27 cellular contexts compared by ENCODE assay signal in the genomic region with DNA sequence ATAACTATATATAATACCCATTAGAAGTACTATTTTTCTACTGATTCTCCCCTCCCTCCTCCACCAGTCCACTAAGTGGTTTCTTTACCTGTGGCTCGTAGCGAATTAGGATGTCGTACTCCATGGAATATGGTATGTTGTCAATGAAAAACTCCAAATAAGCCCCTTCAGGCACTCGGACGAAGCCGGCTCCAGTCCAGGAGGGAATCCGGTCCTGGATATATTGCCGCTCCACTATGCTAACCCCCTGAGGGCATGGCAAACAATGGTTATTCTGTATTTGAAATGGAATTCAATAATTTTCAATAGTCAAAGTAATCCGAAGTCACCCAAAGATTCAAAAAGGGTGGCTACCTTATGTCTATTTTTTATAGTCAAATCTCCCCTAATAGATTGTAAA. TPM values are rescaled to one million over a fixed set of nuclear protein-coding genes. Genes with fewer than 3 reads are reported as not detected.
DNase-seq lines count a peak whose midpoint lies in the region; ATAC-seq, FAIRE-seq and TF ChIP-seq lines count a peak whose summit lies in the region.
"Had no signal": no experiment of that assay in that cellular context is flagged by ENCODE, and none has a peak within 500 bp of the region (broad histone marks: within the 10 kb centered on the region; RNA-seq: fewer than 3 reads in every experiment).

No MANE protein-coding gene starts in this region.

- H3K9ac ChIP-seq in HepG2 (ENCODE audit: insufficient read depth, low read depth, low read length): no peak overlapping the region
- H3K9ac ChIP-seq in H1 (replicated peaks in 1 of 4; ENCODE audit: extremely low read depth in 1 of 4, low read depth in 3 of 4, low read length in 3 of 4): no peak overlapping the region
- H3K9ac ChIP-seq: BLaER1 had no signal

- no peak for ATAC-seq in HepG2
- ATAC-seq in right lobe of liver: no peak
- ATAC-seq in GM19397 (IDR thresholded peaks at IDR 0.05; ENCODE audit: unreplicated experiment): no peak
- no peak for ATAC-seq in GM21737 (IDR thresholded peaks at IDR 0.05; ENCODE audit: unreplicated experiment)
- ATAC-seq in GM18502 (IDR thresholded peaks at IDR 0.05; ENCODE audit: poor library complexity, unreplicated experiment): no peak
- ATAC-seq: GM12878 had no signal

- H3K79me2 ChIP-seq in HepG2 (ENCODE audit: insufficient read depth, low read length) (no peaks in the 10 kb centered on the region), H1 (ENCODE audit: control insufficient read depth in 1 of 2, insufficient read depth in 2 of 2, low read length in 2 of 2) (no peaks in the 10 kb centered on the region)

- no peak overlapping the region for H3K56ac ChIP-seq in H1 (replicated peaks; ENCODE audit: insufficient read length, low read depth, low read length)

- intact Hi-C loops in HepG2 (cut with micrococcal nuclease; ENCODE audit: unreplicated experiment) (no loop called here), right lobe of liver (cut with DNase I) (no loop called here), esophagus muscularis mucosa (cut with DNase I) (no loop called here)

- no peak overlapping the region for H2BK120ac ChIP-seq in H1 (replicated peaks; ENCODE audit: low read depth, low read length)

- no peak overlapping the region for H2BK15ac ChIP-seq in H1 (ENCODE audit: low read length)

- FAIRE-seq in HepG2 (lab: Jason Lieb, UNC) (no peak), H1 (lab: Jason Lieb, UNC) (no peak)
- FAIRE-seq: A204.1, GM12878, GM12892, GM19239 had no signal

- H3K18ac ChIP-seq in H1 (ENCODE audit: extremely low read depth, low read length): no peak overlapping the region

- in situ Hi-C loops in HepG2 (cut with HindIII; ENCODE audit: extremely low pct_ligation_motif_present, low pct_unique_long_range_greater_than_20kb): no loop called here

- TF ChIP-seq RAD21 in HepG2 (CRISPR knock-in tag; IDR thresholded peaks at IDR 0.05) (no peak), H1 (IDR thresholded peaks at IDR 0.05 in 1 of 2, conservative IDR thresholded peaks at IDR 0.05 in 1 of 2; ENCODE audit: low read depth in 2 of 2, low read length in 2 of 2) (no peak)

- POLR2A ChIA-PET in HepG2 (lab: Yijun Ruan, JAX) (no interaction called here), H1 (lab: Charles Lee; ENCODE audit: partially characterized antibody) (no interaction called here)

- no peaks in the 10 kb centered on the region; the same call in 1 of the 2 replicates for H3K23me2 ChIP-seq in H1 (ENCODE audit: low read depth, low read length)

- H2AK5ac ChIP-seq in H1 (ENCODE audit: low read depth, low read length): no peak overlapping the region

- H3K4me2 ChIP-seq in HepG2 (ENCODE audit: low read depth, low read length): no peak overlapping the region
- no peak overlapping the region for H3K4me2 ChIP-seq in H1 (ENCODE audit: insufficient read depth in 1 of 2, low read depth in 2 of 2, low read length in 2 of 2)
- H3K4me2 ChIP-seq: BLaER1 had no signal

- H3K4ac ChIP-seq in H1 (replicated peaks; ENCODE audit: insufficient read length, low read depth, low read length): no peak overlapping the region

- no peak overlapping the region for H3K23ac ChIP-seq in H1 (ENCODE audit: insufficient read length)

- no TSS peak for BruUV-seq in HepG2 (replicated peaks; lab: Mats Ljungman, UMichigan)

- no peak overlapping the region for H4K5ac ChIP-seq in H1 (ENCODE audit: insufficient read length, low read depth, low read length)

- H4K91ac ChIP-seq in H1 (replicated peaks; ENCODE audit: insufficient read length, low read length): no peak overlapping the region

- DNase-seq in HepG2 (ENCODE audit: low spot score) (no peak), right lobe of liver (no peak), H1 (ENCODE audit: low read depth in 1 of 2, low spot score in 2 of 2) (no peak), esophagus muscularis mucosa (ENCODE audit: extremely low spot score) (no peak)
- DNase-seq: 8988T; ACHN; BE2C; C1 segment of cervical spinal cord; CD4-positive, alpha-beta memory T cell; CD4-positive, CD25-positive, alpha-beta regulatory T cell; CD8-positive, alpha-beta memory T cell; COR-L47; DMS 273 treated with DMSO at 0.1 percent for 48 hours; DMS153; DMS53; DMS79; DND-41; EL; GDM1 had no signal

- H4K20me1 ChIP-seq in HepG2 (ENCODE audit: insufficient read depth, low read length): peaks cover 9% of the 10 kb centered on the region
- peaks cover 0 to 2% of the 10 kb centered on the region in 2 experiments for H4K20me1 ChIP-seq in H1 (replicated peaks in 1 of 2; ENCODE audit: control insufficient read depth in 1 of 2, insufficient read depth in 2 of 2, low read length in 2 of 2)
- H4K20me1 ChIP-seq: BLaER1 had no signal

- H3K79me1 ChIP-seq in H1 (ENCODE audit: low read depth, low read length): no peaks in the 10 kb centered on the region

- H2BK5ac ChIP-seq in H1 (ENCODE audit: low read depth, low read length): no peak overlapping the region

- no peak overlapping the region for H2BK12ac ChIP-seq in H1 (ENCODE audit: low read depth, low read length)

- H3K36me3 ChIP-seq in HepG2 (replicated peaks in 1 of 2; ENCODE audit: control insufficient read depth in 1 of 2, insufficient read depth in 2 of 2, low read length in 2 of 2): peaks cover 26 to 73% of the 10 kb centered on the region in 2 experiments
- H3K36me3 ChIP-seq in right lobe of liver: peaks cover 0 to 21% (median 0%) of the 10 kb centered on the region in 4 donors
- H3K36me3 ChIP-seq in H1 (ENCODE audit: control insufficient read depth in 2 of 4, insufficient read depth in 4 of 4, low read length in 3 of 4): peaks cover 0 to 55% (median 16%) of the 10 kb centered on the region in 4 experiments; a peak in 5 of 8 replicates
- peaks cover 0 to 78% (median 64%) of the 10 kb centered on the region in 4 donors for H3K36me3 ChIP-seq in esophagus muscularis mucosa
- H3K36me3 ChIP-seq: BLaER1 had no signal

- H3K9me3 ChIP-seq in HepG2 (ENCODE audit: low read length): no peaks in the 10 kb centered on the region
- no peaks in the 10 kb centered on the region for H3K9me3 ChIP-seq in right lobe of liver
- H3K9me3 ChIP-seq in H1 (ENCODE audit: insufficient read depth in 2 of 2, low read depth in 1 of 2, low read length in 1 of 2): no peaks in the 10 kb centered on the region
- no peaks in the 10 kb centered on the region for H3K9me3 ChIP-seq in esophagus muscularis mucosa
- H3K9me3 ChIP-seq: BE2C, BLaER1 had no signal

- TF ChIP-seq EP300 in HepG2 (IDR thresholded peaks at IDR 0.05; ENCODE audit: low read depth in 2 of 2, low read length in 2 of 2) (no peak), HepG2 (CRISPR knock-in tag; IDR thresholded peaks at IDR 0.05; ENCODE audit: borderline replicate concordance) (no peak), H1 (IDR thresholded peaks at IDR 0.05; ENCODE audit: borderline replicate concordance in 1 of 2, low read depth in 2 of 2, low read length in 2 of 2) (no peak), esophagus muscularis mucosa (IDR thresholded peaks at IDR 0.05) (no peak)

- H3K14ac ChIP-seq in H1 (ENCODE audit: insufficient read length): no peak overlapping the region

- TF ChIP-seq CTCF in HepG2 (CRISPR knock-in tag; IDR thresholded peaks at IDR 0.05) (no peak), right lobe of liver (IDR thresholded peaks at IDR 0.05) (no peak), H1 (IDR thresholded peaks at IDR 0.05; ENCODE audit: control extremely low read depth in 1 of 3, insufficient read depth in 1 of 3, low read depth in 1 of 3, low read length in 3 of 3) (no peak), esophagus muscularis mucosa (IDR thresholded peaks at IDR 0.05) (no peak)

- H3K4me1 ChIP-seq in HepG2 (ENCODE audit: insufficient read depth, low read length) (peaks cover 18% of the 10 kb centered on the region), right lobe of liver (peaks cover 0 to 12% (median 1%) of the 10 kb centered on the region in 4 donors), H1 (replicated peaks in 1 of 4; ENCODE audit: control insufficient read depth in 3 of 4, insufficient read depth in 4 of 4, low read length in 3 of 4) (peaks cover 4 to 16% (median 12%) of the 10 kb centered on the region in 4 experiments; a peak in 5 of 7 replicates), esophagus muscularis mucosa (peaks cover 33 to 66% (median 59%) of the 10 kb centered on the region in 4 donors)
- H3K4me1 ChIP-seq: BE2C, BLaER1 had no signal

- H3K4me3 ChIP-seq in HepG2 (replicated peaks in 1 of 3; ENCODE audit: insufficient read depth in 1 of 3, low read depth in 2 of 3, low read length in 3 of 3) (no peak overlapping the region), right lobe of liver (no peak overlapping the region), H1 (ENCODE audit: extremely low read depth in 1 of 4, insufficient read depth in 2 of 4, low read depth in 3 of 4, low read length in 4 of 4) (no peak overlapping the region), esophagus muscularis mucosa (no peak overlapping the region)
- H3K4me3 ChIP-seq: BLaER1, GM12878 had no signal

- no peak overlapping the region for H3K27ac ChIP-seq in HepG2 (ENCODE audit: extremely low read length, insufficient read depth, low read length)
- H3K27ac ChIP-seq in right lobe of liver: no peak overlapping the region
- H3K27ac ChIP-seq in H1 (ENCODE audit: low read depth, low read length): no peak overlapping the region
- peak overlapping the region; percentile 79 to 84 (median 80) for H3K27ac ChIP-seq in esophagus muscularis mucosa (replicated peaks in 1 of 4)
- H3K27ac ChIP-seq: BLaER1 had no signal

- H2BK20ac ChIP-seq in H1 (ENCODE audit: low read length): no peak overlapping the region

- TF ChIP-seq POLR2A in HepG2 (IDR thresholded peaks at IDR 0.05; ENCODE audit: insufficient read depth in 1 of 2, low read depth in 2 of 2, low read length in 2 of 2): no peak
- TF ChIP-seq POLR2A in right lobe of liver (IDR thresholded peaks at IDR 0.05): no peak
- TF ChIP-seq POLR2A in H1 (IDR thresholded peaks at IDR 0.05; ENCODE audit: control extremely low read depth in 1 of 2, low read depth in 2 of 2, low read length in 2 of 2): no peak
- TF ChIP-seq POLR2A in esophagus muscularis mucosa (IDR thresholded peaks at IDR 0.05; ENCODE audit: low read depth): no peak

- CTCF ChIA-PET in HepG2 (lab: Yijun Ruan, JAX; ENCODE audit: low intra/inter-chr PET ratio, low total read pairs) (no interaction called here), H1 (lab: Charles Lee; ENCODE audit: partially characterized antibody) (no interaction called here)

- H3K27me3 ChIP-seq in HepG2 (ENCODE audit: control insufficient read depth in 1 of 2, insufficient read depth in 2 of 2, low read length in 2 of 2): no peaks in the 10 kb centered on the region
- H3K27me3 ChIP-seq in right lobe of liver: no peaks in the 10 kb centered on the region
- no peaks in the 10 kb centered on the region for H3K27me3 ChIP-seq in H1 (replicated peaks in 1 of 4; ENCODE audit: control insufficient read depth in 3 of 4, extremely low read depth in 1 of 4, insufficient read depth in 3 of 4, low read length in 3 of 4)
- no peaks in the 10 kb centered on the region for H3K27me3 ChIP-seq in esophagus muscularis mucosa
- H3K27me3 ChIP-seq: BE2C, BLaER1 had no signal

- no peak overlapping the region for H4K8ac ChIP-seq in H1 (ENCODE audit: extremely low read depth, insufficient read depth, low read length)

- 99% methylated on average over 9 of the region's 9 CpGs for WGBS in HepG2 (ENCODE audit: low lambda C conversion rate)
- 94% methylated on average over 9 of the region's 9 CpGs for WGBS in right lobe of liver (ENCODE audit: insufficient coverage, low coverage, low lambda C conversion rate, missing lambda C conversion rate)
- 92% methylated on average over 9 of the region's 9 CpGs; no CpG with 5 or more reads in 1 of the 2 experiments for WGBS in H1 (ENCODE audit: extremely low coverage in 1 of 2, insufficient coverage in 1 of 2, insufficient read length in 1 of 2, insufficient replicate concordance in 2 of 2, low coverage in 1 of 2, low lambda C conversion rate in 2 of 2, missing lambda C conversion rate in 1 of 2), 2 experiments
- 99% methylated on average over 9 of the region's 9 CpGs for WGBS in esophagus muscularis mucosa

- no peak overlapping the region for H2AFZ ChIP-seq in HepG2 (ENCODE audit: low read length)
- H2AFZ ChIP-seq in H1 (ENCODE audit: low read length): no peak overlapping the region

RNA-seq across cellular contexts. Expression of a gene that starts 40.1 kb away (rescaled TPM):
- 56.4 and 109 TPM in 2 replicates for total RNA-seq in HepG2 (2016; rRNA removed; fragmentation: Illumina TruSeq; extraction: Trizol)
- total RNA-seq in HepG2 (2016; cell fraction: cytosol; rRNA removed; fragmentation: Illumina TruSeq; extraction: Trizol; ENCODE audit: low read depth): 12.3 and 15.0 TPM in 2 replicates
- total RNA-seq in HepG2 (2016; cell fraction: insoluble cytoplasmic fraction; rRNA removed; fragmentation: Illumina TruSeq; extraction: Trizol): 48.3 and 110 TPM in 2 replicates
- 19.7 and 21.8 TPM in 2 replicates for total RNA-seq in HepG2 (2016; cell fraction: membrane; rRNA removed; fragmentation: Illumina TruSeq; extraction: Trizol)
- total RNA-seq in HepG2 (2016; cell fraction: nucleus; rRNA removed; fragmentation: Illumina TruSeq; extraction: Trizol): 137 and 161 TPM in 2 replicates
- 124 and 127 TPM in 2 replicates for polyA plus RNA-seq in HepG2 (2011; rRNA removed)
- 101 and 116 TPM in 2 replicates for polyA plus RNA-seq in HepG2 (2011; cell fraction: cytosol; rRNA removed)
- 265 and 290 TPM in 2 replicates for polyA plus RNA-seq in HepG2 (2011; cell fraction: nucleus; rRNA removed)
- polyA plus RNA-seq in HepG2 (2012): 106 and 132 TPM in 2 replicates
- 5.0 and 5.8 TPM in 2 replicates for polyA plus RNA-seq in HepG2 (2016; cell fraction: cytosol; fragmentation: Illumina TruSeq; extraction: Trizol; ENCODE audit: low read depth)
- 59.1 and 60.9 TPM in 2 replicates for polyA plus RNA-seq in HepG2 (2016; cell fraction: insoluble cytoplasmic fraction; fragmentation: Illumina TruSeq; extraction: Trizol; ENCODE audit: low read depth)
- polyA plus RNA-seq in HepG2 (2016; cell fraction: membrane; fragmentation: Illumina TruSeq; extraction: Trizol; ENCODE audit: low read depth): 8.8 and 14.3 TPM in 2 replicates
- polyA plus RNA-seq in HepG2 (2016; cell fraction: nucleus; fragmentation: Illumina TruSeq; extraction: Trizol; ENCODE audit: insufficient read depth, low read depth): 286 and 312 TPM in 2 replicates
- 105 and 627 TPM in 2 replicates for polyA minus RNA-seq in HepG2 (2011; rRNA and poly(A)+ RNA removed; ENCODE audit: low replicate concordance)
- 120 and 164 TPM in 2 replicates for polyA minus RNA-seq in HepG2 (2011; cell fraction: cytosol; rRNA and poly(A)+ RNA removed)
- 204 and 208 TPM in 2 replicates for polyA minus RNA-seq in HepG2 (2011; cell fraction: nucleus; rRNA and poly(A)+ RNA removed)
- 10 to 100 TPM; 14.9 to 61.0 (median 28.9) TPM for total RNA-seq in right lobe of liver
- total RNA-seq in H1 (2021; fragmentation: NEBNext Ultra II Directional; extraction: Animal tissue kit (Norgen Biotek cat#: 25700)): 37.2 and 38.5 TPM in 2 replicates
- 31.9 and 61.6 TPM in 2 replicates for polyA plus RNA-seq in H1 (2011; rRNA removed)
- polyA plus RNA-seq in H1 (2011; cell fraction: cytosol; rRNA removed): 42.0 TPM
- polyA plus RNA-seq in H1 (2011; cell fraction: nucleus; rRNA removed): 128 TPM
- polyA plus RNA-seq in H1 (2012, experiment 1 of 2): 33.3 to 48.6 TPM (median 43.2 TPM) in 4 replicates
- polyA plus RNA-seq in H1 (2012, experiment 2 of 2): 2.2 TPM
- polyA plus RNA-seq in H1 (2013, experiment 1 of 2): 53.3 TPM
- 41.9 TPM for polyA plus RNA-seq in H1 (2013, experiment 2 of 2)
- polyA minus RNA-seq in H1 (2011; rRNA and poly(A)+ RNA removed): 79.9 and 90.4 TPM in 2 replicates
- polyA minus RNA-seq in H1 (2011; cell fraction: cytosol; rRNA and poly(A)+ RNA removed): 35.5 TPM
- polyA minus RNA-seq in H1 (2011; cell fraction: nucleus; rRNA and poly(A)+ RNA removed): 58.9 TPM
- total RNA-seq in esophagus muscularis mucosa: 100 to 1,000 TPM; 167 to 240 (median 219) TPM
- total RNA-seq: CD4-positive, alpha-beta memory T cell; CD8-positive, alpha-beta memory T cell had no signal

Comparison
In these comparisons a context has a peak if more than half of its experiments do, and no peak if none do; other contexts are left out.
1. H3K27ac ChIP-seq: peak in esophagus muscularis mucosa (4 of 4); none in HepG2 (single experiment), right lobe of liver (0 of 3) and H1 (single experiment).